In the genomic region with DNA sequence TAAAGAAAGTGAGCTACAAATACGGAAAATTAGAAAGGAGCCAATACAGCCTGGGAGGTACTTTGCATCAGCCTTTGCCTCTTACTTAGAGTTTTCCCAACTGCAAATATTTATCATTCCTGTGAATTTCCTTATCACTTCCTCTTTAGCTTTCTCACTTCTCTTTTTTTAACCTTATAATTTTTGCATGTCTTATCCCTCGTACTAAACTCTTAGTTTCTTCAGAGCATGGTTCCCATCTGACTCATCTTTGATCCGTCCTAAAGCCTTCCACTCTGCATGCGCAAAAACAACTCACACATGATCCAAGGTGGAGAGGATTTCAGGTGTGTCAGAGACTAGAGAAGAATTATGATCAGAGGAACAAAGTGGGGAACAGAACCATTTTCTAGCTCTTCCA, we compare ENCODE assay signal across 10 cellular contexts. TPM values are rescaled to one million over a fixed set of nuclear protein-coding genes. Genes with fewer than 3 reads are reported as not detected.
DNase-seq lines count a peak whose midpoint lies in the region; ATAC-seq, FAIRE-seq and TF ChIP-seq lines count a peak whose summit lies in the region.
"Had no signal": no experiment of that assay in that cellular context is flagged by ENCODE, and none has a peak within 500 bp of the region (broad histone marks: within the 10 kb centered on the region; RNA-seq: fewer than 3 reads in every experiment).

No MANE protein-coding gene starts in this region.

- H4K20me1 ChIP-seq in GM23338 (replicated peaks; ENCODE audit: insufficient read depth) (0 out of 2 replicates have a peak, but pooled peaks cover 3% of the 10 kb centered on the region), H9 (ENCODE audit: control insufficient read depth, insufficient read depth, insufficient read length) (no peaks in the 10 kb centered on the region)

- H3K27me3 Mint-ChIP-seq in GM23338 (ENCODE audit: insufficient read depth, low read depth, poor library complexity) (peaks cover 13% of the 10 kb centered on the region), H9 (ENCODE audit: low read depth) (no peaks in the 10 kb centered on the region; the same call in 1 of the 2 replicates)

- H3K27me3 ChIP-seq in GM23338 (ENCODE audit: insufficient read depth) = no peaks in the 10 kb centered on the region
- H3K27me3 ChIP-seq in foreskin keratinocyte = no peaks in the 10 kb centered on the region
- no peaks in the 10 kb centered on the region for H3K27me3 ChIP-seq in H9 (ENCODE audit: insufficient read depth, low read length)
- no peaks in the 10 kb centered on the region for H3K27me3 ChIP-seq in thyroid gland

- H3K27ac ChIP-seq in GM23338 (ENCODE audit: low read depth) = peak overlapping the region; percentile 59; the same call in 1 of the 2 replicates
- H3K27ac ChIP-seq in foreskin keratinocyte = no peak overlapping the region
- no peak overlapping the region for H3K27ac ChIP-seq in H9 (ENCODE audit: insufficient read length, low read depth, low read length)
- no peak overlapping the region for H3K27ac ChIP-seq in thyroid gland

- H3K79me2 ChIP-seq in GM23338 (replicated peaks; ENCODE audit: insufficient read depth) (no peaks in the 10 kb centered on the region), H9 (ENCODE audit: insufficient read depth, low read length) (no peaks in the 10 kb centered on the region)

- no peaks in the 10 kb centered on the region for H3F3A ChIP-seq in GM23338 (replicated peaks; ENCODE audit: low read depth)

- no peak overlapping the region for H3K4me2 ChIP-seq in GM23338
- no peak overlapping the region for H3K4me2 ChIP-seq in H9 (ENCODE audit: insufficient read depth, insufficient read length, low read length)

- no peak overlapping the region for H3K14ac ChIP-seq in H9 (ENCODE audit: insufficient read depth, low read length)

- peaks cover 22% of the 10 kb centered on the region for H3K4me1 ChIP-seq in GM23338 (ENCODE audit: insufficient read depth)
- H3K4me1 ChIP-seq in foreskin keratinocyte = peaks cover 26% of the 10 kb centered on the region
- H3K4me1 ChIP-seq in H9 (ENCODE audit: insufficient read depth, low read length) = peaks cover 7% of the 10 kb centered on the region; the same call in 1 of the 2 replicates
- H3K4me1 ChIP-seq in thyroid gland = peaks cover 18 to 28% of the 10 kb centered on the region in 2 donors

- H3K23ac ChIP-seq in H9 (ENCODE audit: insufficient read length, low read depth, low read length) = no peak overlapping the region

- H2AK5ac ChIP-seq in H9 (ENCODE audit: insufficient read length, low read length) = no peak overlapping the region

- peaks cover 9% of the 10 kb centered on the region; the same call in 2 of the 3 replicates for H3K36me3 Mint-ChIP-seq in GM23338 (ENCODE audit: low read depth)
- H3K36me3 Mint-ChIP-seq in H9 (ENCODE audit: insufficient read depth in 1 of 3, low read depth in 3 of 3) = peaks cover 4 to 40% (median 32%) of the 10 kb centered on the region in 3 experiments

- intact Hi-C loops in thyroid gland (cut with DNase I) = no loop called here

- H3K18ac ChIP-seq in H9 (ENCODE audit: insufficient read length, low read depth, low read length) = no peak overlapping the region

- no peak overlapping the region for H2BK120ac ChIP-seq in H9 (ENCODE audit: low read depth, low read length, poor library complexity, severe bottlenecking)

- H3K9me3 ChIP-seq in H9 (ENCODE audit: control insufficient read depth, low read depth, low read length) = no peaks in the 10 kb centered on the region
- H3K9me3 ChIP-seq in thyroid gland = no peaks in the 10 kb centered on the region

- H3K56ac ChIP-seq in H9 (ENCODE audit: insufficient read length, low read depth, low read length) = no peak overlapping the region

- 0 out of 2 replicates have a peak overlapping the region, but pooled peaks have one; percentile 18 for H3K27ac Mint-ChIP-seq in GM23338
- peak overlapping the region in 1 of 3 experiments; percentile 18; a peak in 2 of 7 replicates for H3K27ac Mint-ChIP-seq in H9

- H4K5ac ChIP-seq in H9 (ENCODE audit: insufficient read length, low read depth, low read length) = no peak overlapping the region

- H2BK5ac ChIP-seq in H9 (ENCODE audit: insufficient read length, low read length) = no peak overlapping the region

- no peak overlapping the region; the same call in 2 of the 3 replicates for H3K4me3 Mint-ChIP-seq in GM23338
- no peak overlapping the region for H3K4me3 Mint-ChIP-seq in H9

- H3K4me1 Mint-ChIP-seq in GM23338 (peaks cover 51% of the 10 kb centered on the region), H9 (peaks cover 6 to 27% of the 10 kb centered on the region in 2 experiments; a peak in 3 of 4 replicates)

- H4K8ac ChIP-seq in H9 (replicated peaks; ENCODE audit: insufficient read length, low read depth, low read length) = no peak overlapping the region

- FAIRE-seq in GM12892 (lab: Jason Lieb, UNC) = peak; percentile 50

- no peaks in the 10 kb centered on the region for H3K79me1 ChIP-seq in H9 (ENCODE audit: insufficient read depth, low read depth, low read length, poor library complexity, severe bottlenecking)

- no CpG with 5 or more reads among the region's 4 CpGs for WGBS in H9 (ENCODE audit: extremely low coverage, insufficient read length, low lambda C conversion rate)
- WGBS in thyroid gland, 2 donors = 82 to 86% methylated on average over 4 of the region's 4 CpGs

- DNase-seq in GM12892 (ENCODE audit: insufficient read length) = peak; percentile 19
- no peak for DNase-seq in GM23338 (ENCODE audit: low spot score)
- peak; percentile 93 for DNase-seq in MV-4-11 (lab: John Stamatoyannopoulos, UW)
- peak in 1 of 2 donors; percentile 72 for DNase-seq in foreskin keratinocyte
- DNase-seq in medulla oblongata (ENCODE audit: extremely low spot score) = no peak
- DNase-seq in superior temporal gyrus (ENCODE audit: extremely low spot score) = no peak
- DNase-seq in H9 = no peak
- no peak for DNase-seq in thyroid gland
- DNase-seq: left cardiac atrium, NCI-H446 had no signal

- H4K91ac ChIP-seq in H9 (ENCODE audit: insufficient read length, low read depth, low read length) = no peak overlapping the region

- no peak overlapping the region for H2BK15ac ChIP-seq in H9 (ENCODE audit: low read depth, low read length)

- H3K9me2 ChIP-seq in GM23338 (ENCODE audit: insufficient read depth) = peaks cover 6% of the 10 kb centered on the region; the same call in 1 of the 2 replicates

- peaks cover 9% of the 10 kb centered on the region for H3K36me3 ChIP-seq in GM23338 (ENCODE audit: insufficient read depth)
- H3K36me3 ChIP-seq in thyroid gland = no peaks in the 10 kb centered on the region

- H2BK20ac ChIP-seq in H9 (ENCODE audit: low read depth, low read length, poor library complexity, severe bottlenecking) = no peak overlapping the region

- no peaks in the 10 kb centered on the region for H3K23me2 ChIP-seq in H9 (ENCODE audit: insufficient read length, low read depth, low read length, poor library complexity, severe bottlenecking)

- ATAC-seq in GM23338 (no peak), foreskin keratinocyte (peak; percentile 59)

- H3K4ac ChIP-seq in H9 (ENCODE audit: low read depth, low read length) = no peak overlapping the region

- H2BK12ac ChIP-seq in H9 (ENCODE audit: insufficient read length, low read depth, low read length) = no peak overlapping the region

- H3T11ph ChIP-seq in H9 (ENCODE audit: low read length) = no peak overlapping the region

- TF ChIP-seq CTCF in GM23338 (conservative IDR thresholded peaks at IDR 0.05; ENCODE audit: low read depth in 2 of 2) (no peak), foreskin keratinocyte (conservative IDR thresholded peaks at IDR 0.05) (no peak), H9 (conservative IDR thresholded peaks at IDR 0.05) (no peak), thyroid gland (IDR thresholded peaks at IDR 0.05) (no peak)

- no peak overlapping the region for H3K9ac ChIP-seq in H9 (ENCODE audit: extremely low read depth, insufficient read length, low read length)

- no peak overlapping the region for H3K4me3 ChIP-seq in GM23338
- H3K4me3 ChIP-seq in thyroid gland (replicated peaks in 1 of 3) = no peak overlapping the region

- TF ChIP-seq POLR2A in GM12892 (IDR thresholded peaks at IDR 0.05; ENCODE audit: low read depth, low read length) (no peak), thyroid gland (IDR thresholded peaks at IDR 0.05) (no peak)

- no peak overlapping the region for H2AFZ ChIP-seq in GM23338
- H2AFZ ChIP-seq in H9 (ENCODE audit: low read length) = no peak overlapping the region

- H3K9me3 Mint-ChIP-seq in GM23338 = peaks cover 3% of the 10 kb centered on the region; the same call in 1 of the 3 replicates
- H3K9me3 Mint-ChIP-seq in H9 = peaks cover 2 to 17% of the 10 kb centered on the region in 2 experiments; a peak in 3 of 5 replicates

TF ChIP-seq in GM23338, 12 proteins besides CTCF, POLR2A, EP300 and RAD21 (continues in another document):
- TF ChIP-seq ZNF114 (CRISPR knock-in tag; IDR thresholded peaks at IDR 0.05) = no peak

RNA-seq across cellular contexts. Expression of a gene that starts 9.6 kb away (rescaled TPM):
- 9.9 TPM for polyA plus RNA-seq in GM12892 (2012; ENCODE audit: missing spikeins)
- 14.8 and 19.5 TPM in 2 replicates for total RNA-seq in GM23338 (2014; rRNA removed; shearing (Covaris generic))
- polyA plus RNA-seq in GM23338 (2016; fragmentation: Nextera tagmentation; extraction: Ambion mirVana) = 28.8 and 33.4 TPM in 2 replicates
- 10.1 and 15.0 TPM in 2 replicates for total RNA-seq in foreskin keratinocyte
- polyA plus RNA-seq in foreskin keratinocyte = 4.8 and 8.7 TPM in 2 replicates
- 6.8 and 7.1 TPM in 2 replicates for total RNA-seq in H9 (2021)
- 1 to 10 TPM; 4.8 to 8.9 (median 6.8) TPM for total RNA-seq in thyroid gland

RNA-seq across cellular contexts. Expression of a gene that starts 57.3 kb away (rescaled TPM):
- polyA plus RNA-seq in GM12892 (2012; ENCODE audit: missing spikeins) = 46.9 TPM
- total RNA-seq in GM23338 (2014; rRNA removed; shearing (Covaris generic)) = 242 and 253 TPM in 2 replicates
- polyA plus RNA-seq in GM23338 (2016; fragmentation: Nextera tagmentation; extraction: Ambion mirVana) (109 and 113 TPM in 2 replicates), foreskin keratinocyte (20.3 and 27.4 TPM in 2 replicates)
- total RNA-seq in foreskin keratinocyte (122 and 130 TPM in 2 replicates), H9 (2021) (147 and 154 TPM in 2 replicates), thyroid gland (100 to 1,000 TPM; 137 to 295 (median 158) TPM)

RNA-seq across cellular contexts. Expression of a gene that starts 59.9 kb away (rescaled TPM):
- polyA plus RNA-seq in GM12892 (2012; ENCODE audit: missing spikeins) = not detected
- 2.6 and 3.7 TPM in 2 replicates for total RNA-seq in GM23338 (2014; rRNA removed; shearing (Covaris generic))
- 0.80 and 0.91 TPM in 2 replicates for polyA plus RNA-seq in GM23338 (2016; fragmentation: Nextera tagmentation; extraction: Ambion mirVana)
- 0.37 and 0.53 TPM in 2 replicates for total RNA-seq in foreskin keratinocyte
- 0.06 and 0.08 TPM in 2 replicates for polyA plus RNA-seq in foreskin keratinocyte
- total RNA-seq in H9 (2021) = 0.97 and 1.7 TPM in 2 replicates
- total RNA-seq in thyroid gland = 1 to 10 TPM in 1 of 4 donors, under 1 TPM in 2, not detected in 1; 0.29 to 1.8 (median 0.56) TPM

Comparison
In these comparisons a context has a peak if more than half of its experiments do, and no peak if none do; other contexts are left out.
1. DNase-seq: peak in GM12892 (single experiment) and MV-4-11 (single experiment); none in GM23338 (single experiment), medulla oblongata (single experiment), superior temporal gyrus (single experiment), H9 (single experiment) and thyroid gland (0 of 2).